7 cellular contexts compared by ENCODE assay signal in genomic region chr5:34193804-34194203, GRCh38.
DNase-seq lines count a peak whose midpoint lies in the region; ATAC-seq and TF ChIP-seq lines count a peak whose summit lies in the region.
"Not testable (repeated sequence)": the region's sequence is repeated elsewhere in the genome, so short reads cannot be mapped to it uniquely, and the experiment has no call there.

No MANE protein-coding gene starts in this region.

- DNase-seq in GM23338 (ENCODE audit: low spot score) (peak; percentile 12), M059J (ENCODE audit: low read depth) (peak; percentile 14), fibroblast of peridontal ligament (ENCODE audit: extremely low read depth) (peak; percentile 36), left kidney (ENCODE audit: low read depth, low spot score) (peak; percentile 73), neural progenitor cell (ENCODE audit: low spot score) (peak; percentile 89)
- DNase-seq in activated CD4-positive, alpha-beta T cell treated with anti-CD3 and anti-CD28 coated beads, Interleukin-2, amount 10 ng/mL, durations not matched to agents 7 days and 5 days; central memory CD8-positive, alpha-beta T cell (ENCODE audit: low spot score in 2 of 2): not testable (repeated sequence)

- H4K20me1 ChIP-seq in GM23338 (replicated peaks; ENCODE audit: insufficient read depth): peaks cover 31% of the 10 kb centered on the region
- H4K20me1 ChIP-seq in neural progenitor cell (ENCODE audit: low read depth): not testable (repeated sequence)

- CTCF ChIA-PET in activated CD4-positive, alpha-beta T cell treated with anti-CD3 and anti-CD28 coated beads, Interleukin-2, amount 10 ng/mL, durations not matched to agents 7 days and 5 days (lab: Charles Lee): not testable (repeated sequence)

- H3K27ac ChIP-seq in GM23338 (ENCODE audit: low read depth): not testable (repeated sequence)
- peak overlapping the region; percentile 5 for H3K27ac ChIP-seq in neural progenitor cell

- TF ChIP-seq CTCF in GM23338 (conservative IDR thresholded peaks at IDR 0.05; ENCODE audit: low read depth in 2 of 2); neural progenitor cell (IDR thresholded peaks at IDR 0.05): not testable (repeated sequence)

- H3K9me3 ChIP-seq in neural progenitor cell (ENCODE audit: low read depth): not testable (repeated sequence)

- H3K4me1 ChIP-seq in GM23338 (ENCODE audit: insufficient read depth): peaks cover 10% of the 10 kb centered on the region
- peaks cover 19% of the 10 kb centered on the region for H3K4me1 ChIP-seq in neural progenitor cell

- peaks cover 26% of the 10 kb centered on the region for H3K4me1 Mint-ChIP-seq in GM23338
- H3K4me1 Mint-ChIP-seq in activated CD4-positive, alpha-beta T cell treated with anti-CD3 and anti-CD28 coated beads, Interleukin-2, amount 10 ng/mL, durations not matched to agents 7 days and 5 days: not testable (repeated sequence)
- H3K4me1 Mint-ChIP-seq in central memory CD8-positive, alpha-beta T cell: peaks cover 29% of the 10 kb centered on the region
- peaks cover 31% of the 10 kb centered on the region for H3K4me1 Mint-ChIP-seq in neural progenitor cell

- H3K9ac ChIP-seq in neural progenitor cell: not testable (repeated sequence)

- peaks cover 25% of the 10 kb centered on the region for H3F3A ChIP-seq in GM23338 (replicated peaks; ENCODE audit: low read depth)
- H3F3A ChIP-seq in neural progenitor cell (ENCODE audit: low read depth): not testable (repeated sequence)

- peaks cover 25% of the 10 kb centered on the region for H3K9me3 Mint-ChIP-seq in GM23338
- H3K9me3 Mint-ChIP-seq in activated CD4-positive, alpha-beta T cell treated with anti-CD3 and anti-CD28 coated beads, Interleukin-2, amount 10 ng/mL, durations not matched to agents 7 days and 5 days; central memory CD8-positive, alpha-beta T cell: not testable (repeated sequence)
- peaks cover 12% of the 10 kb centered on the region for H3K9me3 Mint-ChIP-seq in neural progenitor cell

- H3K27me3 ChIP-seq in GM23338 (ENCODE audit: insufficient read depth); neural progenitor cell: not testable (repeated sequence)

- H2AFZ ChIP-seq in GM23338; neural progenitor cell (replicated peaks): not testable (repeated sequence)

- not testable (repeated sequence) for H3K27ac Mint-ChIP-seq in GM23338, neural progenitor cell
- H3K27ac Mint-ChIP-seq in activated CD4-positive, alpha-beta T cell treated with anti-CD3 and anti-CD28 coated beads, Interleukin-2, amount 10 ng/mL, durations not matched to agents 7 days and 5 days: peak overlapping the region; percentile 41
- H3K27ac Mint-ChIP-seq in central memory CD8-positive, alpha-beta T cell (ENCODE audit: low read depth): peak overlapping the region; percentile 52

- ATAC-seq in GM23338; central memory CD8-positive, alpha-beta T cell (replicated peaks; ENCODE audit: extremely low read depth, poor library complexity, severe bottlenecking): not testable (repeated sequence)

- not testable (repeated sequence) for H3K4me3 Mint-ChIP-seq in GM23338; activated CD4-positive, alpha-beta T cell treated with anti-CD3 and anti-CD28 coated beads, Interleukin-2, amount 10 ng/mL, durations not matched to agents 7 days and 5 days; central memory CD8-positive, alpha-beta T cell; neural progenitor cell

- POLR2A ChIA-PET in activated CD4-positive, alpha-beta T cell treated with anti-CD3 and anti-CD28 coated beads, Interleukin-2, amount 10 ng/mL, durations not matched to agents 7 days and 5 days (lab: Charles Lee): not testable (repeated sequence)

- not testable (repeated sequence) for H3K4me2 ChIP-seq in GM23338
- peak overlapping the region; percentile 27 for H3K4me2 ChIP-seq in neural progenitor cell

- H3K36me3 ChIP-seq in GM23338 (ENCODE audit: insufficient read depth): peaks cover 14% of the 10 kb centered on the region
- not testable (repeated sequence) for H3K36me3 ChIP-seq in neural progenitor cell

- H3K79me2 ChIP-seq in GM23338 (replicated peaks; ENCODE audit: insufficient read depth): peaks cover 30% of the 10 kb centered on the region
- peaks cover 18% of the 10 kb centered on the region for H3K79me2 ChIP-seq in neural progenitor cell (ENCODE audit: low read depth)

- H3K9me2 ChIP-seq in GM23338 (ENCODE audit: insufficient read depth): not testable (repeated sequence)

- not testable (repeated sequence) for H3K4me3 ChIP-seq in GM23338
- peak overlapping the region; percentile 10 for H3K4me3 ChIP-seq in neural progenitor cell

- H3K27me3 Mint-ChIP-seq in GM23338 (ENCODE audit: insufficient read depth, low read depth, poor library complexity): peaks cover 24% of the 10 kb centered on the region
- H3K27me3 Mint-ChIP-seq in activated CD4-positive, alpha-beta T cell treated with anti-CD3 and anti-CD28 coated beads, Interleukin-2, amount 10 ng/mL, durations not matched to agents 7 days and 5 days; central memory CD8-positive, alpha-beta T cell: not testable (repeated sequence)
- H3K27me3 Mint-ChIP-seq in neural progenitor cell (ENCODE audit: insufficient read depth, low read depth): peaks cover 16% of the 10 kb centered on the region

- peaks cover 43% of the 10 kb centered on the region for H3K36me3 Mint-ChIP-seq in GM23338 (ENCODE audit: low read depth)
- H3K36me3 Mint-ChIP-seq in activated CD4-positive, alpha-beta T cell treated with anti-CD3 and anti-CD28 coated beads, Interleukin-2, amount 10 ng/mL, durations not matched to agents 7 days and 5 days (ENCODE audit: low read depth): peaks cover 15% of the 10 kb centered on the region
- peaks cover 13% of the 10 kb centered on the region for H3K36me3 Mint-ChIP-seq in central memory CD8-positive, alpha-beta T cell (ENCODE audit: insufficient read depth)
- peaks cover 27% of the 10 kb centered on the region for H3K36me3 Mint-ChIP-seq in neural progenitor cell
